8 cellular contexts compared by ENCODE assay signal in genomic region chr2:61144697-61145268, GRCh38. TPM values are rescaled to one million over a fixed set of nuclear protein-coding genes. Genes with fewer than 3 reads are reported as not detected.
DNase-seq lines count a peak whose midpoint lies in the region; ATAC-seq and TF ChIP-seq lines count a peak whose summit lies in the region.

No MANE protein-coding gene starts in this region.

- peak overlapping the region; percentile 83 for H3K4me3 Mint-ChIP-seq in WTC11

- no peaks in the 10 kb centered on the region for H3K27me3 ChIP-seq in skeletal muscle tissue (ENCODE audit: control insufficient read depth in 3 of 3, insufficient read depth in 3 of 3, low read length in 3 of 3)

- H3K4me1 Mint-ChIP-seq in WTC11, result no peaks in the 10 kb centered on the region

- H3K4me3 ChIP-seq in cardiac fibroblast (replicated peaks in 1 of 2; ENCODE audit: low read depth in 2 of 2, low read length in 2 of 2) (peak overlapping the region; percentile 68 to 73), skeletal muscle tissue (ENCODE audit: low read length in 3 of 3) (peak overlapping the region; percentile 79 to 94 (median 91))

- CTCF ChIA-PET in WTC11 (lab: Charles Lee), result interaction anchor here (0.5 to 1.6 kb wide), 5 partner anchors 9 to 1139 kb away, joined by 3 to 8 read pairs (median 3); partner anchors contain the start of gene SANBR

- ATAC-seq in HG02623 (IDR thresholded peaks at IDR 0.05; ENCODE audit: unreplicated experiment) (peak; percentile 89), WTC11 (peak; percentile 99)

- H3K4me1 ChIP-seq in skeletal muscle tissue (ENCODE audit: control insufficient read depth in 3 of 3, insufficient read depth in 3 of 3, low read length in 3 of 3), result no peaks in the 10 kb centered on the region

- peak overlapping the region; percentile 92 for H3K27ac Mint-ChIP-seq in WTC11

- no peaks in the 10 kb centered on the region for H3K9me3 ChIP-seq in skeletal muscle tissue (ENCODE audit: control insufficient read depth in 3 of 3, low read length in 3 of 3)

- H3K36me3 ChIP-seq in skeletal muscle tissue (ENCODE audit: control insufficient read depth in 3 of 3, insufficient read depth in 3 of 3, low read length in 3 of 3), result peaks cover 2 to 12% (median 6%) of the 10 kb centered on the region in 3 donors

- H3K27ac ChIP-seq in skeletal muscle tissue (ENCODE audit: low read depth, low read length), result peak overlapping the region; percentile 48

- peak overlapping the region; percentile 73 to 79 (median 77) for H3K9ac ChIP-seq in skeletal muscle tissue (ENCODE audit: low read depth in 1 of 3, low read length in 3 of 3)

- DNase-seq in NCI-H1694 treated with DMSO at 0.1 percent for 48 hours (lab: John Stamatoyannopoulos, UW) (peak; percentile 84), WTC11 (ENCODE audit: low spot score) (peak; percentile 96), cardiac fibroblast (ENCODE audit: low read depth in 2 of 2) (peak; percentile 99), iPS-NIHi11 (ENCODE audit: low spot score) (peak; percentile 94), NCI-H82 (lab: John Stamatoyannopoulos, UW) (no peak)

- TF ChIP-seq POLR2A in GM10847 (IDR thresholded peaks at IDR 0.05; ENCODE audit: extremely low read depth, insufficient read length), result peak; percentile 83

- POLR2A ChIA-PET in WTC11 (lab: Charles Lee), result interaction anchor here (0.6 to 1.2 kb wide), 3 partner anchors 32 to 307 kb away, joined by 4 to 7 read pairs (median 4); partner anchors contain the start of gene SANBR

- no peaks in the 10 kb centered on the region for H3K27me3 Mint-ChIP-seq in WTC11 (ENCODE audit: low read depth)

- H3K9me3 Mint-ChIP-seq in WTC11, result no peaks in the 10 kb centered on the region

- peaks cover 3% of the 10 kb centered on the region; the same call in 1 of the 2 replicates for H3K36me3 Mint-ChIP-seq in WTC11

- TF ChIP-seq CTCF in WTC11 (IDR thresholded peaks at IDR 0.05) (no peak), cardiac fibroblast (IDR thresholded peaks at IDR 0.05; ENCODE audit: low read depth, low read length) (no peak)

TF ChIP-seq in WTC11, 78 proteins besides CTCF, POLR2A, EP300 and RAD21:
- TF ChIP-seq ATF1 (CRISPR knock-in tag; IDR thresholded peaks at IDR 0.05), result no peak
- peak; percentile 66; the same call in 1 of the 2 replicates for TF ChIP-seq MYBL2 (CRISPR knock-in tag; IDR thresholded peaks at IDR 0.05)

RNA-seq across cellular contexts. Expression of gene C2orf74, which starts 17.2 kb away (rescaled TPM):
- total RNA-seq in WTC11 (2021) (8.1 to 13.6 TPM (median 9.8 TPM) in 3 replicates), skeletal muscle tissue (2.6 TPM)
